In the genomic region with DNA sequence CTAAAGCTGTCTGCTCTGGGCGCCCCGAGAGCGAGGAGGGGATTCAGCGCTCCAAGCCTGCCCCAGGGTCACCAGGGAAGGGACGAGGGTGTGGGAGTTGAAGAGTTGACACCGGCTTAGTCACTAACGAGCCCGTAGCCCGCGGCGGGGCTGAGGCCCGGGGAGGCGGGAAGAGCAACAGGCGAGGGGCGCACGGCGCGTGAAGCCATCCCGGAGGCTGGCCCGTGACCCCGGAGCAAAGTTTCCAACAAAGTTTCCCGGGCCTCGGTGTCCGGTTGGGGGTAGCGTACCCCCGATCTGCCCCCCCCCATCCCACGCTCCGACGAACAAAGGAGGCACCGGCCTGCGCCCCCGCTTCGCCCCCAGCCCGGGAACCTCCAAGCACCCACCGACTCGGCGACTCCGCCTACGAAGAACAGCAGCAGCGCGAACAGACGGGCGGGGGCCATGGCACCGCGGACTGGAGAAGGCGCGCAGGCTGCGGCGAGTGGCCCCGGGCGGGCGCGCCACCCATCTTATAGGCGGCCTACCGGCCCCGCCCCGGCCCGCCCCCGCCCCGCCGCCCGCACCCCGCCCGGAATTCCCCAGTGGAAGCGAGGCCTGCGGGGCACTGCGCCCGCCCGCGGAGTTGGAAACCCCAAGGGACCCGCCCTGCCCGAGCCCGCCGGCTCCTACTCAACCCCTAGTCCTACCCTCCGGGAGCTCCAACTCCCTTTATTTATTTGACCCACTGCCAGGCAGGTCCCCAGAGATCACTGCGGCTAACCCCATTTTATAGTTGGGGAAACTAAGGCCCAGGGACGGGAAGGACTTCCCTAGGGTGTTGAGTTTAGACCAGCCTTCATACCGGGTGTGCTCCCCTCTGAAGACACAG, we compare ENCODE assay signal across 8 cellular contexts. TPM values are rescaled to one million over a fixed set of nuclear protein-coding genes. Genes with fewer than 3 reads are reported as not detected.
DNase-seq lines count a peak whose midpoint lies in the region; ATAC-seq, FAIRE-seq and TF ChIP-seq lines count a peak whose summit lies in the region.

A gene with protein sequence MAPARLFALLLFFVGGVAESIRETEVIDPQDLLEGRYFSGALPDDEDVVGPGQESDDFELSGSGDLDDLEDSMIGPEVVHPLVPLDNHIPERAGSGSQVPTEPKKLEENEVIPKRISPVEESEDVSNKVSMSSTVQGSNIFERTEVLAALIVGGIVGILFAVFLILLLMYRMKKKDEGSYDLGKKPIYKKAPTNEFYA (minus strand): TSS at position 489 of the 874 bp plus-strand sequence. CDS start 40 bp downstream, at position 449.

- peak within 1 kb of the TSS; percentile 91 to 99 (median 98) for H3K27ac ChIP-seq in body of pancreas
- H3K27ac ChIP-seq in small intestine (ENCODE audit: low read depth in 1 of 2, low read length in 1 of 2) = peak within 1 kb of the TSS; percentile 94 to 96

- TF ChIP-seq CTCF in body of pancreas (IDR thresholded peaks at IDR 0.05) = no peak

- peaks cover 42% of the 10 kb centered on the region for H3K4me1 ChIP-seq in body of pancreas
- H3K4me1 ChIP-seq in iPS-15b (ENCODE audit: control insufficient read depth, insufficient read depth, low read length) = peaks cover 40% of the 10 kb centered on the region
- peaks cover 0 to 9% of the 10 kb centered on the region in 2 donors for H3K4me1 ChIP-seq in small intestine (ENCODE audit: control insufficient read depth in 2 of 2, insufficient read depth in 1 of 2, low read depth in 1 of 2, low read length in 1 of 2)

- H3K4me3 ChIP-seq in body of pancreas = peak within 1 kb of the TSS; percentile 56 to 75
- peak within 1 kb of the TSS; percentile 82 for H3K4me3 ChIP-seq in iPS-15b (ENCODE audit: low read depth, low read length)
- peak within 1 kb of the TSS; percentile 74 to 81 for H3K4me3 ChIP-seq in small intestine (ENCODE audit: low read depth in 1 of 2, low read length in 2 of 2)

- H3K9ac ChIP-seq in iPS-15b (ENCODE audit: low read depth, low read length) = peak within 1 kb of the TSS; percentile 79

- ATAC-seq in body of pancreas = peak; percentile 54
- ATAC-seq in GM21447 (IDR thresholded peaks at IDR 0.05; ENCODE audit: unreplicated experiment) = no peak
- no peak for ATAC-seq in HG02763 (IDR thresholded peaks at IDR 0.05; ENCODE audit: unreplicated experiment)

- H3K36me3 ChIP-seq in body of pancreas (replicated peaks in 1 of 2; ENCODE audit: insufficient read depth in 1 of 2, low read depth in 2 of 2) = no peaks in the 10 kb centered on the region
- no peaks in the 10 kb centered on the region for H3K36me3 ChIP-seq in iPS-15b (ENCODE audit: control insufficient read depth, insufficient read depth, low read length)
- no peaks in the 10 kb centered on the region for H3K36me3 ChIP-seq in small intestine (ENCODE audit: control insufficient read depth in 2 of 2, insufficient read depth in 2 of 2, low read length in 2 of 2)

- no peak for FAIRE-seq in small intestine (lab: Jason Lieb, UNC)

- intact Hi-C loops in body of pancreas (cut with DNase I) = no loop called here

- H3K27me3 ChIP-seq in body of pancreas (no peaks in the 10 kb centered on the region), iPS-15b (ENCODE audit: control insufficient read depth, insufficient read depth, low read length) (no peaks in the 10 kb centered on the region), small intestine (ENCODE audit: control insufficient read depth in 2 of 2, insufficient read depth in 2 of 2, low read length in 2 of 2) (no peaks in the 10 kb centered on the region)

- peak; percentile 97 to 99 (median 99) for TF ChIP-seq POLR2A in body of pancreas (IDR thresholded peaks at IDR 0.05)

- DNase-seq in COLO668 (lab: John Stamatoyannopoulos, UW; ENCODE audit: unreplicated experiment) = peak; percentile 82
- DNase-seq in HuH-7.5 (ENCODE audit: low spot score) = peak; percentile 74
- peak; percentile 58 for DNase-seq in UCSD-AML1 (lab: John Stamatoyannopoulos, UW; ENCODE audit: unreplicated experiment)
- peak; percentile 75 to 83 (median 81) for DNase-seq in body of pancreas
- DNase-seq in small intestine = peak; percentile 69

- 1 to 2% methylated on average over 15 to 44 of the region's 78 CpGs for WGBS in body of pancreas, 2 donors
- WGBS in small intestine, 3 donors = 1 to 2% (median 1%) methylated on average over 48 to 78 of the region's 78 CpGs

- H3K9me3 ChIP-seq in body of pancreas = no peaks in the 10 kb centered on the region
- no peaks in the 10 kb centered on the region for H3K9me3 ChIP-seq in iPS-15b (ENCODE audit: control insufficient read depth, insufficient read depth, low read length)
- no peaks in the 10 kb centered on the region for H3K9me3 ChIP-seq in small intestine (ENCODE audit: control insufficient read depth, low read depth)

RNA-seq across cellular contexts. Expression of the gene that starts here (rescaled TPM):
- 10 to 100 TPM; 62.0 to 97.6 TPM for total RNA-seq in body of pancreas
- polyA plus RNA-seq in small intestine = 10 to 100 TPM; 14.3 to 31.5 (median 15.4) TPM
